ENCODE assay signal across 3 cellular contexts in genomic region chr15:58045376-58045775, GRCh38. TPM values are rescaled to one million over a fixed set of nuclear protein-coding genes. Genes with fewer than 3 reads are reported as not detected.
"Had no signal": no experiment of that assay in that cellular context is flagged by ENCODE, and none has a peak within 500 bp of the region (broad histone marks: within the 10 kb centered on the region; RNA-seq: fewer than 3 reads in every experiment).

No MANE protein-coding gene starts in this region.

RNA-seq across cellular contexts. Expression of gene ALDH1A2, which starts 20.1 kb away (rescaled TPM):
- total RNA-seq: H4, HFFc6 had no signal
- polyA plus RNA-seq: GM23338 had no signal
